Comparison of ENCODE assay signal across 33 cellular contexts in genomic region chr21:30030416-30030815, GRCh38.
"Had no signal": no experiment of that assay in that cellular context is flagged by ENCODE, and none has a peak within 500 bp of the region (broad histone marks: within the 10 kb centered on the region; RNA-seq: fewer than 3 reads in every experiment).

No MANE protein-coding gene starts in this region.

- H3K27me3 ChIP-seq: adrenal gland, ascending aorta, brain microvascular endothelial cell, breast epithelium, cardiac muscle cell had no signal

- H3K9me3 ChIP-seq: adrenal gland, ascending aorta, body of pancreas, breast epithelium had no signal

- DNase-seq: activated effector memory CD4-positive, alpha-beta T cell treated with anti-CD3 and anti-CD28 coated beads, Interleukin-2, amount 50 U/mL, for 16 hours; activated effector memory CD4-positive, alpha-beta T cell treated with Interleukin-2 at 50 U/mL for 16 hours; activated gamma-delta T cell; activated gamma-delta T cell treated with Interleukin-2 at 50 U/mL for 16 hours; activated naive CD4-positive, alpha-beta T cell; activated naive CD4-positive, alpha-beta T cell treated with anti-CD3 and anti-CD28 coated beads for 36 hours; activated naive CD4-positive, alpha-beta T cell treated with anti-CD3 and anti-CD28 coated beads, Interleukin-2, amount 10 ng/mL, durations not matched to agents 7 days and 5 days; activated naive CD4-positive, alpha-beta T cell treated with anti-CD3 and anti-CD28 coated beads, Interleukin-2, amount 50 U/mL, for 16 hours; activated naive CD4-positive, alpha-beta T cell treated with Interleukin-2 at 50 U/mL for 16 hours; activated naive CD8-positive, alpha-beta T cell treated with anti-CD3 and anti-CD28 coated beads for 36 hours; activated naive CD8-positive, alpha-beta T cell treated with anti-CD3 and anti-CD28 coated beads, Interleukin-2, amount 10 ng/mL, durations not matched to agents 7 days and 5 days; activated naive CD8-positive, alpha-beta T cell treated with anti-CD3 and anti-CD28 coated beads, Interleukin-2, amount 50 U/mL, for 24 hours; activated T-cell treated with anti-CD3 and anti-CD28 coated beads, Interleukin-2, amount 50 U/mL, for 1 hour; activated T-cell treated with anti-CD3 and anti-CD28 coated beads, Interleukin-2, amount 50 U/mL, for 24 hours; activated T-cell treated with anti-CD3 and anti-CD28 coated beads, Interleukin-2, amount 50 U/mL, for 4 hours; activated T-cell treated with anti-CD3 and anti-CD28 coated beads, Interleukin-2, amount 50 U/mL, for 48 hours; activated T-cell treated with anti-CD3 and anti-CD28 coated beads, Interleukin-2, amount 50 U/mL, for 72 hours; adrenal gland; amniotic stem cell; amygdala; anterior cingulate cortex; aorta; body of pancreas; brain microvascular endothelial cell; central memory CD4-positive, alpha-beta T cell; cerebellar nuclear complex had no signal

- FAIRE-seq: astrocyte, bronchial epithelial cell had no signal

- H3K4me1 ChIP-seq: adrenal gland, ascending aorta, body of pancreas, breast epithelium had no signal

- H3K4me3 ChIP-seq: adrenal gland, ascending aorta, body of pancreas, breast epithelium, cardiac muscle cell had no signal

- H3K27ac ChIP-seq: adrenal gland, ascending aorta, body of pancreas, brain microvascular endothelial cell, breast epithelium, cardiac muscle cell had no signal

- H3K36me3 ChIP-seq: adrenal gland, ascending aorta, brain microvascular endothelial cell, breast epithelium, cardiac muscle cell had no signal

- ATAC-seq: activated naive CD4-positive, alpha-beta T cell treated with anti-CD3 and anti-CD28 coated beads, Interleukin-2, amount 50 U/mL, for 72 hours; activated naive CD8-positive, alpha-beta T cell treated with anti-CD3 and anti-CD28 coated beads, Interleukin-2, amount 50 U/mL, for 24 hours; activated T-cell treated with anti-CD3 and anti-CD28 coated beads, Interleukin-2, amount 50 U/mL, for 4 hours; activated T-cell treated with anti-CD3 and anti-CD28 coated beads, Interleukin-2, amount 50 U/mL, for 72 hours; activated T-helper 17 cell treated with anti-CD3 and anti-CD28 coated beads, Interleukin-2, amount 50 U/mL, for 72 hours; body of pancreas had no signal
